14 cellular contexts compared by ENCODE assay signal in genomic region chr3:129890891-129891290, GRCh38. TPM values are rescaled to one million over a fixed set of nuclear protein-coding genes. Genes with fewer than 3 reads are reported as not detected.
DNase-seq lines count a peak whose midpoint lies in the region; ATAC-seq and TF ChIP-seq lines count a peak whose summit lies in the region.
"Had no signal": no experiment of that assay in that cellular context is flagged by ENCODE, and none has a peak within 500 bp of the region (broad histone marks: within the 10 kb centered on the region; RNA-seq: fewer than 3 reads in every experiment).

No MANE protein-coding gene starts in this region.

- CTCF ChIA-PET in activated CD4-positive, alpha-beta T cell treated with anti-CD3 and anti-CD28 coated beads for 36 hours (lab: Charles Lee), result interaction anchor here (0.8 to 1.7 kb wide), 3 partner anchors 11 to 43 kb away, joined by 3 to 5 read pairs (median 5); no protein-coding TSS in a partner anchor
- CTCF ChIA-PET in PC-9 (lab: Charles Lee), result no interaction called here

- POLR2A ChIA-PET in activated CD4-positive, alpha-beta T cell treated with anti-CD3 and anti-CD28 coated beads for 36 hours (lab: Charles Lee), result interaction anchor here (0.6 kb wide), 1 partner anchor 14 kb away, joined by 3 read pairs; no protein-coding TSS in a partner anchor
- POLR2A ChIA-PET in PC-9 (lab: Charles Lee; ENCODE audit: unreplicated experiment), result interaction anchor here (0.6 kb wide), 1 partner anchor 58 kb away, joined by 3 read pairs; no protein-coding TSS in a partner anchor

- no peak for ATAC-seq in activated CD4-positive, alpha-beta T cell treated with anti-CD3 and anti-CD28 coated beads for 36 hours
- ATAC-seq: activated CD8-positive, alpha-beta T cell treated with anti-CD3 and anti-CD28 coated beads for 36 hours; activated naive CD4-positive, alpha-beta T cell treated with anti-CD3 and anti-CD28 coated beads, Interleukin-2, amount 50 U/mL, for 72 hours; HCT116 had no signal

- peaks cover 45% of the 10 kb centered on the region for H3K4me1 ChIP-seq in PC-9 (replicated peaks; ENCODE audit: insufficient read depth)
- peaks cover 21% of the 10 kb centered on the region; the same call in 1 of the 2 replicates for H3K4me1 ChIP-seq in iPS-20b (ENCODE audit: insufficient read depth, low read length)
- H3K4me1 ChIP-seq in skeletal muscle tissue (ENCODE audit: control insufficient read depth in 3 of 3, insufficient read depth in 3 of 3, low read length in 3 of 3), result peaks cover 33 to 41% (median 39%) of the 10 kb centered on the region in 3 donors

- H3K4me2 ChIP-seq in PC-9, result peak overlapping the region; percentile 86

- no peaks in the 10 kb centered on the region for H3K9me3 Mint-ChIP-seq in activated CD4-positive, alpha-beta T cell treated with anti-CD3 and anti-CD28 coated beads, Interleukin-2, amount 10 ng/mL, durations not matched to agents 24 days and 14 days
- H3K9me3 Mint-ChIP-seq in activated CD4-positive, alpha-beta T cell treated with anti-CD3 and anti-CD28 coated beads for 36 hours (ENCODE audit: low read depth), result no peaks in the 10 kb centered on the region
- no peaks in the 10 kb centered on the region; the same call in 1 of the 2 replicates for H3K9me3 Mint-ChIP-seq in HFFc6
- H3K9me3 Mint-ChIP-seq: activated CD8-positive, alpha-beta T cell treated with anti-CD3 and anti-CD28 coated beads for 36 hours; activated naive CD4-positive, alpha-beta T cell treated with anti-CD3 and anti-CD28 coated beads, Interleukin-2, amount 50 U/mL, for 72 hours had no signal

- peak overlapping the region; percentile 26 for H3K27ac Mint-ChIP-seq in activated CD4-positive, alpha-beta T cell treated with anti-CD3 and anti-CD28 coated beads, Interleukin-2, amount 10 ng/mL, durations not matched to agents 24 days and 14 days
- no peak overlapping the region for H3K27ac Mint-ChIP-seq in activated CD4-positive, alpha-beta T cell treated with anti-CD3 and anti-CD28 coated beads for 36 hours
- H3K27ac Mint-ChIP-seq in HFFc6, result no peak overlapping the region
- H3K27ac Mint-ChIP-seq: activated CD8-positive, alpha-beta T cell treated with anti-CD3 and anti-CD28 coated beads for 36 hours; activated naive CD4-positive, alpha-beta T cell treated with anti-CD3 and anti-CD28 coated beads, Interleukin-2, amount 50 U/mL, for 72 hours had no signal

- H3K27me3 ChIP-seq in PC-9 (ENCODE audit: insufficient read depth, low read depth) (no peaks in the 10 kb centered on the region), iPS-20b (ENCODE audit: insufficient read depth, low read length) (no peaks in the 10 kb centered on the region), skeletal muscle tissue (ENCODE audit: control insufficient read depth in 3 of 3, insufficient read depth in 3 of 3, low read length in 3 of 3) (no peaks in the 10 kb centered on the region)

- no peaks in the 10 kb centered on the region for H3K27me3 Mint-ChIP-seq in activated CD4-positive, alpha-beta T cell treated with anti-CD3 and anti-CD28 coated beads, Interleukin-2, amount 10 ng/mL, durations not matched to agents 24 days and 14 days
- no peaks in the 10 kb centered on the region for H3K27me3 Mint-ChIP-seq in activated CD4-positive, alpha-beta T cell treated with anti-CD3 and anti-CD28 coated beads for 36 hours
- H3K27me3 Mint-ChIP-seq in HFFc6 (ENCODE audit: insufficient read depth), result peaks cover 4% of the 10 kb centered on the region; the same call in 1 of the 2 replicates
- H3K27me3 Mint-ChIP-seq: activated CD8-positive, alpha-beta T cell treated with anti-CD3 and anti-CD28 coated beads for 36 hours had no signal

- peaks cover 44% of the 10 kb centered on the region for H3K4me1 Mint-ChIP-seq in activated CD4-positive, alpha-beta T cell treated with anti-CD3 and anti-CD28 coated beads, Interleukin-2, amount 10 ng/mL, durations not matched to agents 24 days and 14 days
- H3K4me1 Mint-ChIP-seq in activated CD4-positive, alpha-beta T cell treated with anti-CD3 and anti-CD28 coated beads for 36 hours, result peaks cover 46% of the 10 kb centered on the region
- peaks cover 56% of the 10 kb centered on the region for H3K4me1 Mint-ChIP-seq in HFFc6 (ENCODE audit: low read depth)

- H4K20me1 ChIP-seq in PC-9 (ENCODE audit: insufficient read depth), result peaks cover 5% of the 10 kb centered on the region

- peaks cover 23% of the 10 kb centered on the region for H3F3A ChIP-seq in PC-9 (ENCODE audit: insufficient read depth, low read depth)

- no peak overlapping the region for H3K27ac ChIP-seq in PC-9
- H3K27ac ChIP-seq in iPS-20b (ENCODE audit: low read length), result no peak overlapping the region
- H3K27ac ChIP-seq in skeletal muscle tissue (ENCODE audit: low read depth, low read length), result peak overlapping the region; percentile 70

- H2AFZ ChIP-seq in PC-9, result no peak overlapping the region

- H3K9me3 ChIP-seq in PC-9 (ENCODE audit: insufficient read depth, low read depth), result no peaks in the 10 kb centered on the region
- no peaks in the 10 kb centered on the region for H3K9me3 ChIP-seq in iPS-20b (ENCODE audit: insufficient read depth, low read depth, low read length)
- H3K9me3 ChIP-seq in skeletal muscle tissue (ENCODE audit: control insufficient read depth in 3 of 3, low read length in 3 of 3), result no peaks in the 10 kb centered on the region

- TF ChIP-seq CTCF in PC-9 (conservative IDR thresholded peaks at IDR 0.05) (no peak), foreskin fibroblast (IDR thresholded peaks at IDR 0.05; ENCODE audit: low read depth, low read length) (no peak), HFFc6 (IDR thresholded peaks at IDR 0.05) (no peak)

- H3K4me3 Mint-ChIP-seq in activated CD4-positive, alpha-beta T cell treated with anti-CD3 and anti-CD28 coated beads, Interleukin-2, amount 10 ng/mL, durations not matched to agents 24 days and 14 days, result no peak overlapping the region
- H3K4me3 Mint-ChIP-seq in activated CD4-positive, alpha-beta T cell treated with anti-CD3 and anti-CD28 coated beads for 36 hours, result no peak overlapping the region
- H3K4me3 Mint-ChIP-seq in HFFc6, result no peak overlapping the region
- H3K4me3 Mint-ChIP-seq: activated CD8-positive, alpha-beta T cell treated with anti-CD3 and anti-CD28 coated beads for 36 hours had no signal

- H3K9ac ChIP-seq in iPS-20b (ENCODE audit: low read depth, low read length) (0 out of 2 replicates have a peak overlapping the region, but pooled peaks have one; percentile 28), skeletal muscle tissue (ENCODE audit: low read depth in 1 of 3, low read length in 3 of 3) (peak overlapping the region in 1 of 3 donors; percentile 22)

- intact Hi-C loops in activated CD4-positive, alpha-beta T cell treated with anti-CD3 and anti-CD28 coated beads, Interleukin-2, amount 10 ng/mL, durations not matched to agents 24 days and 14 days (cut with micrococcal nuclease), result loop anchor here (5.0 kb wide), 1 partner anchor 64 kb away; no protein-coding TSS in a partner anchor
- intact Hi-C loops in activated CD4-positive, alpha-beta T cell treated with anti-CD3 and anti-CD28 coated beads for 36 hours (cut with DNase I, micrococcal nuclease), result loop anchor here (5.0 to 10.0 kb wide), 4 partner anchors 454 to 1134 kb away; partner anchors contain the start of genes ASTE1 (in 1 of the 2), ATP2C1 (in 1 of the 2), MBD4 (in 1 of the 2) and NEK11 (in 1 of the 2)
- intact Hi-C loops in PC-9 (cut with micrococcal nuclease; ENCODE audit: unreplicated experiment), result no loop called here

- no peak for DNase-seq in activated CD4-positive, alpha-beta T cell treated with anti-CD3 and anti-CD28 coated beads, Interleukin-2, amount 10 ng/mL, durations not matched to agents 24 days and 14 days
- DNase-seq in activated CD4-positive, alpha-beta T cell treated with anti-CD3 and anti-CD28 coated beads for 36 hours, result no peak
- no peak for DNase-seq in PC-9
- no peak for DNase-seq in foreskin fibroblast
- no peak for DNase-seq in stimulated activated CD4-positive, alpha-beta T cell treated with anti-CD3 and anti-CD28 coated beads, Interleukin-12 subunit alpha, Interleukin-12 subunit beta, amount 100 ng/mL, for 4 hours
- no peak for DNase-seq in HFFc6
- DNase-seq: activated CD8-positive, alpha-beta T cell treated with anti-CD3 and anti-CD28 coated beads for 36 hours; NCI-H187; stimulated activated CD4-positive, alpha-beta T cell treated with anti-CD3 and anti-CD28 coated beads, Interleukin-15, amount 100 ng/mL, for 24 hours; stimulated activated CD8-positive, alpha-beta memory T cell treated with anti-CD3 and anti-CD28 coated beads, Interleukin-4, amount 100 ng/mL, for 48 hours had no signal

- H3K36me3 ChIP-seq in PC-9 (ENCODE audit: low read depth), result peaks cover 6% of the 10 kb centered on the region; the same call in 1 of the 2 replicates
- H3K36me3 ChIP-seq in iPS-20b (ENCODE audit: insufficient read depth, low read depth, low read length), result 0 out of 2 replicates have a peak, but pooled peaks cover 4% of the 10 kb centered on the region
- H3K36me3 ChIP-seq in skeletal muscle tissue (ENCODE audit: control insufficient read depth in 3 of 3, insufficient read depth in 3 of 3, low read length in 3 of 3), result no peaks in the 10 kb centered on the region

- H3K36me3 Mint-ChIP-seq in activated CD4-positive, alpha-beta T cell treated with anti-CD3 and anti-CD28 coated beads, Interleukin-2, amount 10 ng/mL, durations not matched to agents 24 days and 14 days (ENCODE audit: low read depth), result peaks cover 7% of the 10 kb centered on the region
- H3K36me3 Mint-ChIP-seq in activated CD4-positive, alpha-beta T cell treated with anti-CD3 and anti-CD28 coated beads for 36 hours (ENCODE audit: low read depth), result peaks cover 2% of the 10 kb centered on the region
- H3K36me3 Mint-ChIP-seq in HFFc6 (ENCODE audit: low read depth), result peaks cover 11% of the 10 kb centered on the region

- BruUV-seq in PC-9 (replicated peaks; lab: Mats Ljungman, UMichigan), result no TSS peak

- H3K4me3 ChIP-seq in PC-9 (no peak overlapping the region; the same call in 1 of the 2 replicates), iPS-20b (ENCODE audit: low read length) (no peak overlapping the region), skeletal muscle tissue (ENCODE audit: low read length in 3 of 3) (peak overlapping the region in 1 of 3 donors; percentile 21), foreskin fibroblast (ENCODE audit: low read depth in 1 of 2, low read length in 2 of 2) (no peak overlapping the region)

- H3K79me2 ChIP-seq in PC-9 (ENCODE audit: low read depth), result peaks cover 79% of the 10 kb centered on the region

- no peaks in the 10 kb centered on the region for H3K9me2 ChIP-seq in PC-9 (ENCODE audit: insufficient read depth)

RNA-seq across cellular contexts. Expression of gene TMCC1, which starts 2.6 kb away (rescaled TPM):
- total RNA-seq in activated CD4-positive, alpha-beta T cell treated with anti-CD3 and anti-CD28 coated beads, Interleukin-2, amount 10 ng/mL, durations not matched to agents 24 days and 14 days, result 19.2 and 21.0 TPM in 2 replicates
- total RNA-seq in activated CD4-positive, alpha-beta T cell treated with anti-CD3 and anti-CD28 coated beads for 36 hours, result 10 to 100 TPM; 14.8 to 17.3 TPM
- total RNA-seq in PC-9 (2021) (41.4 and 48.1 TPM in 2 replicates), skeletal muscle tissue (65.8 TPM)
- total RNA-seq in HFFc6 (2021; fragmentation: NEBNext Ultra II Directional; extraction: Animal tissue kit (Norgen Biotek cat#: 25700)), result 10 to 100 TPM; 14.3 to 20.8 (median 16.7) TPM
